Comparison of ENCODE assay signal across 16 cellular contexts in the genomic region with DNA sequence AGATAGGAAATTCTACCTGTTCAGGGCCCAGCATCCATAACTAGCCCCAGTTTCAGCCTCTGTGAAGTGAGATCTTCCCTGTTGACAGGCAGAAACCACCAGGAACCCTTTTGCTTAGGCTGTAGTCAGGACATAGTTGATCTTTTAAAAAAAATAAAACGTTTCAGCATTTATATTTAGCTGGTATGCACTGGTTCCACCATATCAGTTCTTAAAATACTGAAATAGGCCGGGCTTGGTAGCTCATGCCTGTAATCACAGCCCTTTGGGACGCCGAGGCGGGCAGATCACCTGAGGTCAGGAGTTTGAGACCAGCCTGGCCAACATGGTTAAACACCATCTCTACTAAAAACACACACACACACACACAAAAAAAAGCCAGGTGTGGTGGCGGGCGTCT. TPM values are rescaled to one million over a fixed set of nuclear protein-coding genes. Genes with fewer than 3 reads are reported as not detected.
DNase-seq lines count a peak whose midpoint lies in the region; ATAC-seq and TF ChIP-seq lines count a peak whose summit lies in the region.
"Had no signal": no experiment of that assay in that cellular context is flagged by ENCODE, and none has a peak within 500 bp of the region (broad histone marks: within the 10 kb centered on the region; RNA-seq: fewer than 3 reads in every experiment).

No MANE protein-coding gene starts in this region.

- CTCF ChIA-PET in Panc1 (lab: Charles Lee), result no interaction called here

- H3K9me3 Mint-ChIP-seq in endothelial cell (ENCODE audit: unreplicated experiment), result no peaks in the 10 kb centered on the region
- H3K9me3 Mint-ChIP-seq: CD8-positive, alpha-beta memory T cell; HFFc6 had no signal

- H3K27ac ChIP-seq in Panc1 (ENCODE audit: low read length) (peak overlapping the region; percentile 29; the same call in 1 of the 2 replicates), coronary artery (peak overlapping the region; percentile 74 to 78), heart left ventricle (peak overlapping the region in 3 of 12 donors; percentile 1 to 68 (median 54)), thoracic aorta (peak overlapping the region; percentile 60 to 77)
- H3K27ac ChIP-seq: BLaER1 had no signal

- WGBS in heart left ventricle, 4 donors, result 61 to 77% (median 65%) methylated on average over 7 of the region's 7 CpGs

- ATAC-seq in Panc1, result no peak
- peak; percentile 7 to 47 (median 30) for ATAC-seq in heart left ventricle
- peak; percentile 48 for ATAC-seq in thoracic aorta (ENCODE audit: insufficient number of reproducible peaks, low FRiP score, low read depth)
- no peak for ATAC-seq in HG03159 (IDR thresholded peaks at IDR 0.05; ENCODE audit: unreplicated experiment)
- ATAC-seq in GM21576 (IDR thresholded peaks at IDR 0.05; ENCODE audit: unreplicated experiment), result no peak

- peaks cover 71% of the 10 kb centered on the region for H3K4me1 Mint-ChIP-seq in endothelial cell (ENCODE audit: unreplicated experiment)
- H3K4me1 Mint-ChIP-seq: CD8-positive, alpha-beta memory T cell had no signal

- H3K36me3 ChIP-seq in Panc1 (ENCODE audit: control insufficient read depth, insufficient read depth, low read length), result no peaks in the 10 kb centered on the region
- H3K36me3 ChIP-seq in heart left ventricle, result no peaks in the 10 kb centered on the region
- H3K36me3 ChIP-seq in thoracic aorta, result no peaks in the 10 kb centered on the region
- H3K36me3 ChIP-seq: BLaER1 had no signal

- in situ Hi-C loops in Panc1 (cut with HindIII; ENCODE audit: low pct_unique_long_range_greater_than_20kb, low sequenced_read_pairs), result no loop called here

- H3K27me3 Mint-ChIP-seq in endothelial cell (ENCODE audit: unreplicated experiment), result peaks cover 4% of the 10 kb centered on the region

- H3K4me1 ChIP-seq in Panc1 (ENCODE audit: control insufficient read depth, insufficient read depth, low read length) (peaks cover 47% of the 10 kb centered on the region), heart left ventricle (peaks cover 10 to 82% (median 44%) of the 10 kb centered on the region in 12 donors), thoracic aorta (ENCODE audit: control insufficient read depth in 1 of 2, low read depth in 2 of 2) (peaks cover 33 to 64% of the 10 kb centered on the region in 2 donors)
- H3K4me1 ChIP-seq: Caco-2 had no signal

- POLR2A ChIA-PET in Panc1 (lab: Charles Lee), result no interaction called here

- H3K9me3 ChIP-seq in Panc1 (ENCODE audit: control insufficient read depth, insufficient read depth, low read depth, low read length) (no peaks in the 10 kb centered on the region), heart left ventricle (no peaks in the 10 kb centered on the region), thoracic aorta (no peaks in the 10 kb centered on the region)
- H3K9me3 ChIP-seq: BLaER1, Caco-2 had no signal

- DNase-seq in Panc1 (ENCODE audit: low read depth, low spot score) (no peak), coronary artery (ENCODE audit: low spot score) (peak; percentile 28), heart left ventricle (peak in 1 of 5 donors; percentile 8), thoracic aorta (ENCODE audit: low spot score) (no peak), endothelial cell (ENCODE audit: low spot score) (no peak)
- DNase-seq: 8988T; AML-193; Caco-2; CD8-positive, alpha-beta memory T cell; DND-41; GDM1; HCEC 1CT; HFFc6 had no signal

- H3K36me3 Mint-ChIP-seq in endothelial cell (ENCODE audit: low read depth, unreplicated experiment), result no peaks in the 10 kb centered on the region
- H3K36me3 Mint-ChIP-seq: CD8-positive, alpha-beta memory T cell had no signal

- no TSS peak for BruUV-seq in Panc1 (replicated peaks; lab: Mats Ljungman, UMichigan)

- no peaks in the 10 kb centered on the region for H3K27me3 ChIP-seq in Panc1 (ENCODE audit: control insufficient read depth, insufficient read depth, low read length)
- H3K27me3 ChIP-seq in heart left ventricle, result no peaks in the 10 kb centered on the region
- H3K27me3 ChIP-seq in thoracic aorta (replicated peaks; ENCODE audit: insufficient read depth), result no peaks in the 10 kb centered on the region
- H3K27me3 ChIP-seq: BLaER1 had no signal

- intact Hi-C loops in Panc1 (cut with micrococcal nuclease; ENCODE audit: unreplicated experiment) (no loop called here), heart left ventricle (cut with DNase I) (no loop called here)

- no peak for TF ChIP-seq POLR2A in heart left ventricle (IDR thresholded peaks at IDR 0.05)

- no peak overlapping the region for H3K4me3 Mint-ChIP-seq in endothelial cell (ENCODE audit: unreplicated experiment)
- H3K4me3 Mint-ChIP-seq: CD8-positive, alpha-beta memory T cell; HFFc6 had no signal

- TF ChIP-seq CTCF in Panc1 (IDR thresholded peaks at IDR 0.05) (no peak), coronary artery (IDR thresholded peaks at IDR 0.05) (no peak), heart left ventricle (IDR thresholded peaks at IDR 0.05) (no peak), thoracic aorta (IDR thresholded peaks at IDR 0.05) (no peak), endothelial cell (IDR thresholded peaks at IDR 0.05; ENCODE audit: unreplicated experiment) (no peak)

- H3K27ac Mint-ChIP-seq in endothelial cell (ENCODE audit: unreplicated experiment), result no peak overlapping the region
- H3K27ac Mint-ChIP-seq: CD8-positive, alpha-beta memory T cell had no signal

- H3K4me3 ChIP-seq in Panc1 (ENCODE audit: low read depth in 2 of 2, low read length in 2 of 2) (no peak overlapping the region), coronary artery (no peak overlapping the region), heart left ventricle (no peak overlapping the region), thoracic aorta (peak overlapping the region; percentile 48)
- H3K4me3 ChIP-seq: BLaER1 had no signal

RNA-seq across cellular contexts. Expression of a gene that starts 35.3 kb away (rescaled TPM):
- total RNA-seq in Panc1 (2021; ENCODE audit: unreplicated experiment) (8.6 TPM), heart left ventricle (10 to 100 TPM; 10.5 to 31.8 (median 17.3) TPM), thoracic aorta (10 to 100 TPM; 28.2 to 57.8 TPM), endothelial cell (ENCODE audit: unreplicated experiment) (87.6 TPM)
- 13.4 TPM for polyA plus RNA-seq in Panc1 (2012; ENCODE audit: insufficient read length)
- polyA plus RNA-seq in heart left ventricle, result 10 to 100 TPM in 1 of 2 donors, 1 to 10 TPM in 1; 9.0 to 29.4 TPM
- polyA plus RNA-seq: CD8-positive, alpha-beta memory T cell had no signal

Comparison
In these comparisons a context has a peak if more than half of its experiments do, and no peak if none do; other contexts are left out.
1. ATAC-seq: peak in heart left ventricle (4 of 4) and thoracic aorta (single experiment); none in Panc1 (single experiment), HG03159 (single experiment) and GM21576 (single experiment).